Comparison of ENCODE assay signal across 1 cellular context in genomic region chr13:78816592-78816991, GRCh38.
TF ChIP-seq lines count a peak whose summit lies in the region.

No MANE protein-coding gene starts in this region.

TF ChIP-seq in K562, 482 proteins besides CTCF, POLR2A, EP300 and RAD21 (continued from another document and continues in another):
- TF ChIP-seq PCBP1 (IDR thresholded peaks at IDR 0.05; ENCODE audit: low read depth, low read length, poor library complexity, severe bottlenecking) (no peak), POLR2AphosphoS5 (IDR thresholded peaks at IDR 0.05; ENCODE audit: control insufficient read depth, insufficient read depth, low read depth, low read length) (peak; percentile 48; the same call in 1 of the 2 replicates), ETV1 (tag; conservative IDR thresholded peaks at IDR 0.05; ENCODE audit: low read depth) (no peak), ZNF583 (CRISPR knock-in tag; IDR thresholded peaks at IDR 0.05) (no peak), ERF (CRISPR knock-in tag; IDR thresholded peaks at IDR 0.05) (no peak), MEF2D (tag; conservative IDR thresholded peaks at IDR 0.05; ENCODE audit: low read depth) (no peak), PML (IDR thresholded peaks at IDR 0.05; ENCODE audit: low read length) (peak; percentile 64; the same call in 1 of the 2 replicates), ZBED1 (IDR thresholded peaks at IDR 0.05) (no peak), PATZ1 (CRISPR knock-in tag; IDR thresholded peaks at IDR 0.05; ENCODE audit: borderline replicate concordance) (no peak), PYGO2 (tag; IDR thresholded peaks at IDR 0.05) (no peak), ZNF518B (CRISPR knock-in tag; IDR thresholded peaks at IDR 0.05) (no peak), MAFF (IDR thresholded peaks at IDR 0.05; ENCODE audit: low read length) (no peak), ARID1B (IDR thresholded peaks at IDR 0.05) (peak; percentile 73), HNRNPK (IDR thresholded peaks at IDR 0.05; ENCODE audit: low read depth, low read length, poor library complexity, severe bottlenecking) (no peak), ZFP36 (IDR thresholded peaks at IDR 0.05; ENCODE audit: low read depth, low read length, partially characterized antibody) (no peak), TEAD4 (IDR thresholded peaks at IDR 0.05; ENCODE audit: low read length) (peak; percentile 87), TEAD4 (CRISPR knock-in tag; IDR thresholded peaks at IDR 0.05; ENCODE audit: borderline replicate concordance) (no peak), PRDM10 (IDR thresholded peaks at IDR 0.05; ENCODE audit: partially characterized antibody) (no peak), MCM7 (IDR thresholded peaks at IDR 0.05) (no peak), MGA (IDR thresholded peaks at IDR 0.05) (no peak), DMBX1 (CRISPR knock-in tag; IDR thresholded peaks at IDR 0.05; ENCODE audit: borderline replicate concordance) (no peak), TRIM24 (IDR thresholded peaks at IDR 0.05) (peak; percentile 31 to 36; a peak in 2 of 4 replicates), KLF16 (IDR thresholded peaks at IDR 0.05) (peak; percentile 65), ZC3H8 (IDR thresholded peaks at IDR 0.05) (no peak), E2F5 (CRISPR knock-in tag; IDR thresholded peaks at IDR 0.05) (no peak), GATA2 (CRISPR knock-in tag; IDR thresholded peaks at IDR 0.05) (no peak), UBTF (IDR thresholded peaks at IDR 0.05; ENCODE audit: borderline replicate concordance in 1 of 2, low read depth in 2 of 2, low read length in 2 of 2) (no peak), ZNF79 (CRISPR knock-in tag; IDR thresholded peaks at IDR 0.05; ENCODE audit: low read depth) (no peak), NEUROD1 (IDR thresholded peaks at IDR 0.05; ENCODE audit: borderline replicate concordance, low read depth, low read length, partially characterized antibody) (no peak), THRA (IDR thresholded peaks at IDR 0.05) (no peak)
